10 cellular contexts compared by ENCODE assay signal in the genomic region with DNA sequence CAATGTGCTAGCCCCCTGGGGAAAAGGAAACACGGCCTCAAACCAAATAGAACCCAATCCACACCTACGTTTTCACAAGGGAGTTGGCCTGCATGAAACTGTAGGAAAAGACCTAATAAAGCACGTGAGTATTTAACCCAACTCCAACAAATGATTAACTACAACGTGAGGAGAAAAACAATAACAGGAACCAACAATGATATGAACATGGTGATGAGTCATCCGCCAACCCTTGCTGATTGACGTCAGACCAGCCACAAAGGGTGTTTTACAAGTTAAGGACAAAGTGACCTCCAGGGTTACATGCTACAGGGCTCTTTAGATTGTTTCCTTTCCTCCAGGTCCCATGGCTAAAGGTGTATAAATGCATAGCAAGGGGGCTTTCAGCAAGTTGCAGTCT.
A peak's percentile ranks its signal among the peaks of the same experiment; 100 is the strongest.
DNase-seq lines count a peak whose midpoint lies in the region; ATAC-seq and TF ChIP-seq lines count a peak whose summit lies in the region.
"Had no signal": no experiment of that assay in that cellular context is flagged by ENCODE, and none has a peak within 500 bp of the region (broad histone marks: within the 10 kb centered on the region; RNA-seq: fewer than 3 reads in every experiment).

No MANE protein-coding gene starts in this region.

- DNase-seq in ELR (ENCODE audit: low read depth) (peak; percentile 84), SW480 (ENCODE audit: low spot score) (peak; percentile 92), choroid plexus epithelial cell (ENCODE audit: low read depth) (peak; percentile 97), mesenchymal stem cell (peak; percentile 88), sciatic nerve (ENCODE audit: low spot score) (no peak), DMS 273 (lab: John Stamatoyannopoulos, UW; ENCODE audit: unreplicated experiment) (no peak), dedifferentiated amniotic fluid mesenchymal stem cell (ENCODE audit: extremely low spot score) (no peak)

- no peak overlapping the region for H2BK120ac ChIP-seq in mesenchymal stem cell (ENCODE audit: low read depth, low read length)

- intact Hi-C loops in sciatic nerve (cut with DNase I): no loop called here

- H3K4ac ChIP-seq in mesenchymal stem cell (ENCODE audit: low read depth in 1 of 2, low read length in 2 of 2): no peak overlapping the region

- H2AFZ ChIP-seq in mesenchymal stem cell (ENCODE audit: low read depth, low read length): no peak overlapping the region

- H3K27me3 ChIP-seq in mesenchymal stem cell (ENCODE audit: control insufficient read depth in 1 of 2, insufficient read depth in 1 of 2, low read length in 2 of 2): no peaks in the 10 kb centered on the region

- peaks cover 4% of the 10 kb centered on the region for H3K9me3 ChIP-seq in mesenchymal stem cell (ENCODE audit: control insufficient read depth, low read length)

- H2BK15ac ChIP-seq in mesenchymal stem cell (ENCODE audit: low read depth, poor library complexity, severe bottlenecking): no peak overlapping the region

- H3K27ac ChIP-seq in mesenchymal stem cell (ENCODE audit: low read length, poor library complexity, severe bottlenecking): peak overlapping the region; percentile 44
- H3K27ac ChIP-seq: KMS-11 had no signal

- H2BK12ac ChIP-seq in mesenchymal stem cell (ENCODE audit: low read length in 2 of 2): no peak overlapping the region

- H3K79me1 ChIP-seq in mesenchymal stem cell (replicated peaks; ENCODE audit: low read length, poor library complexity, severe bottlenecking): no peaks in the 10 kb centered on the region

- H3K23ac ChIP-seq in mesenchymal stem cell (ENCODE audit: low read length in 2 of 2): no peak overlapping the region

- no peak overlapping the region for H4K91ac ChIP-seq in mesenchymal stem cell (ENCODE audit: low read length)

- no peaks in the 10 kb centered on the region for H3K36me3 ChIP-seq in mesenchymal stem cell (ENCODE audit: control insufficient read depth in 1 of 2, insufficient read depth in 2 of 2, low read depth in 1 of 2, low read length in 2 of 2)

- H3K9ac ChIP-seq in mesenchymal stem cell (ENCODE audit: low read length): peak overlapping the region; percentile 52
- H3K9ac ChIP-seq: KMS-11 had no signal

- WGBS in mesenchymal stem cell: 29% methylated on average over 6 of the region's 6 CpGs

- no peak overlapping the region for H3K18ac ChIP-seq in mesenchymal stem cell (ENCODE audit: low read depth in 1 of 2, low read length in 2 of 2)

- peak; percentile 99 for ATAC-seq in HG02759 (IDR thresholded peaks at IDR 0.05; ENCODE audit: unreplicated experiment)
- no peak for ATAC-seq in sciatic nerve
- ATAC-seq: naive thymus-derived CD8-positive, alpha-beta T cell had no signal

- H2AK5ac ChIP-seq in mesenchymal stem cell (ENCODE audit: low read length, severe bottlenecking): no peak overlapping the region

- H3K4me3 ChIP-seq in choroid plexus epithelial cell (ENCODE audit: low read depth, low read length) (no peak overlapping the region), mesenchymal stem cell (ENCODE audit: insufficient read depth in 1 of 2, low read depth in 1 of 2, low read length in 2 of 2) (no peak overlapping the region)

- no peak overlapping the region for H2BK5ac ChIP-seq in mesenchymal stem cell (ENCODE audit: low read depth, low read length, poor library complexity, severe bottlenecking)

- H4K8ac ChIP-seq in mesenchymal stem cell (ENCODE audit: low read length): no peak overlapping the region

- H3K14ac ChIP-seq in mesenchymal stem cell (ENCODE audit: low read length in 2 of 2): no peak overlapping the region

- no peak for TF ChIP-seq CTCF in choroid plexus epithelial cell (conservative IDR thresholded peaks at IDR 0.05; ENCODE audit: low read depth, low read length)

- H3K4me1 ChIP-seq in mesenchymal stem cell (ENCODE audit: control insufficient read depth, insufficient read depth, low read depth, low read length): peaks cover 1% of the 10 kb centered on the region

- H3K4me2 ChIP-seq in mesenchymal stem cell (ENCODE audit: low read length, poor library complexity, severe bottlenecking): no peak overlapping the region
- H3K4me2 ChIP-seq: KMS-11 had no signal

Comparison
In these comparisons a context has a peak if more than half of its experiments do, and no peak if none do; other contexts are left out.
1. DNase-seq: peak in ELR (single experiment), SW480 (single experiment), choroid plexus epithelial cell (single experiment) and mesenchymal stem cell (single experiment); none in sciatic nerve (single experiment), DMS 273 (single experiment) and dedifferentiated amniotic fluid mesenchymal stem cell (single experiment).